In the genomic region with DNA sequence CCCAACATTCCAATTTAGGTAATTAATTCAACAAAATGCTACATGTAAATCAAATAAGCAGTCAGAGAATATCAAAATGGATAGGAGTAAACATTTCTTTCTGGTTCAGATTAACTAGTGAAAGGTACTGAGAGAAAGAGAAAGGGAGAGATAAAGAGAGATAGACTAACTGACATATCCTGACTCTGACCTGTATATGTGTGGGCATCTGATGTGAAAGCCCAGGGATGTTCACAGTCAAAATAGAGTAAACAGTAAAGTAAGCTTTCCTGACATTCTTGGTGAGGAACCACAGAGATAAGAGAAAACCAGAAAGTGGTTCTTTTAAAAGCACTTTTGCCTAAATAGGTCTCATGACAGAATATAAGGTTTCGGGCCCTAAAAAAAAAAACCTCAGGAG, we compare ENCODE assay signal across 2 cellular contexts.
TF ChIP-seq lines count a peak whose summit lies in the region.

No MANE protein-coding gene starts in this region.

TF ChIP-seq in A549, 52 proteins besides CTCF, POLR2A, EP300 and RAD21:
- TF ChIP-seq HOXA7 (CRISPR knock-in tag; IDR thresholded peaks at IDR 0.05): no peak
- no peak for TF ChIP-seq EHMT2 (IDR thresholded peaks at IDR 0.05; ENCODE audit: low read depth)
- TF ChIP-seq MAZ (IDR thresholded peaks at IDR 0.05; ENCODE audit: borderline replicate concordance, low read depth, low read length): no peak
- TF ChIP-seq ESRRA (IDR thresholded peaks at IDR 0.05; ENCODE audit: borderline replicate concordance, low read length): no peak
- no peak for TF ChIP-seq HOXB5 (CRISPR knock-in tag; IDR thresholded peaks at IDR 0.05)
- TF ChIP-seq HOXB13 (CRISPR knock-in tag; IDR thresholded peaks at IDR 0.05; ENCODE audit: low read depth): no peak
- TF ChIP-seq TFCP2L1 (CRISPR knock-in tag; IDR thresholded peaks at IDR 0.05): no peak
- TF ChIP-seq NFE2L2 (conservative IDR thresholded peaks at IDR 0.05; ENCODE audit: low read length): no peak
- TF ChIP-seq FOXS1 (CRISPR knock-in tag; IDR thresholded peaks at IDR 0.05): no peak
- no peak for TF ChIP-seq EHF (CRISPR knock-in tag; IDR thresholded peaks at IDR 0.05)
- TF ChIP-seq, protein P1, sequence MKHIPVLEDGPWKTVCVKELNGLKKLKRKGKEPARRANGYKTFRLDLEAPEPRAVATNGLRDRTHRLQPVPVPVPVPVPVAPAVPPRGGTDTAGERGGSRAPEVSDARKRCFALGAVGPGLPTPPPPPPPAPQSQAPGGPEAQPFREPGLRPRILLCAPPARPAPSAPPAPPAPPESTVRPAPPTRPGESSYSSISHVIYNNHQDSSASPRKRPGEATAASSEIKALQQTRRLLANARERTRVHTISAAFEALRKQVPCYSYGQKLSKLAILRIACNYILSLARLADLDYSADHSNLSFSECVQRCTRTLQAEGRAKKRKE (CRISPR knock-in tag; IDR thresholded peaks at IDR 0.05; ENCODE audit: low read depth): no peak
- no peak for TF ChIP-seq HDAC2 (IDR thresholded peaks at IDR 0.05)
- no peak for TF ChIP-seq CHD2 (IDR thresholded peaks at IDR 0.05; ENCODE audit: low read length, partially characterized antibody)
- TF ChIP-seq, protein P2, sequence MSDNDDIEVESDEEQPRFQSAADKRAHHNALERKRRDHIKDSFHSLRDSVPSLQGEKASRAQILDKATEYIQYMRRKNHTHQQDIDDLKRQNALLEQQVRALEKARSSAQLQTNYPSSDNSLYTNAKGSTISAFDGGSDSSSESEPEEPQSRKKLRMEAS (IDR thresholded peaks at IDR 0.05): no peak
- TF ChIP-seq RFX5 (IDR thresholded peaks at IDR 0.05): no peak
- TF ChIP-seq, protein P3, sequence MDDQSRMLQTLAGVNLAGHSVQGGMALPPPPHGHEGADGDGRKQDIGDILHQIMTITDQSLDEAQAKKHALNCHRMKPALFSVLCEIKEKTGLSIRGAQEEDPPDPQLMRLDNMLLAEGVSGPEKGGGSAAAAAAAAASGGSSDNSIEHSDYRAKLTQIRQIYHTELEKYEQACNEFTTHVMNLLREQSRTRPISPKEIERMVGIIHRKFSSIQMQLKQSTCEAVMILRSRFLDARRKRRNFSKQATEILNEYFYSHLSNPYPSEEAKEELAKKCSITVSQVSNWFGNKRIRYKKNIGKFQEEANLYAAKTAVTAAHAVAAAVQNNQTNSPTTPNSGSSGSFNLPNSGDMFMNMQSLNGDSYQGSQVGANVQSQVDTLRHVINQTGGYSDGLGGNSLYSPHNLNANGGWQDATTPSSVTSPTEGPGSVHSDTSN (IDR thresholded peaks at IDR 0.05): no peak

TF ChIP-seq in K562, 482 proteins besides CTCF, POLR2A, EP300 and RAD21:
- TF ChIP-seq, protein P4, sequence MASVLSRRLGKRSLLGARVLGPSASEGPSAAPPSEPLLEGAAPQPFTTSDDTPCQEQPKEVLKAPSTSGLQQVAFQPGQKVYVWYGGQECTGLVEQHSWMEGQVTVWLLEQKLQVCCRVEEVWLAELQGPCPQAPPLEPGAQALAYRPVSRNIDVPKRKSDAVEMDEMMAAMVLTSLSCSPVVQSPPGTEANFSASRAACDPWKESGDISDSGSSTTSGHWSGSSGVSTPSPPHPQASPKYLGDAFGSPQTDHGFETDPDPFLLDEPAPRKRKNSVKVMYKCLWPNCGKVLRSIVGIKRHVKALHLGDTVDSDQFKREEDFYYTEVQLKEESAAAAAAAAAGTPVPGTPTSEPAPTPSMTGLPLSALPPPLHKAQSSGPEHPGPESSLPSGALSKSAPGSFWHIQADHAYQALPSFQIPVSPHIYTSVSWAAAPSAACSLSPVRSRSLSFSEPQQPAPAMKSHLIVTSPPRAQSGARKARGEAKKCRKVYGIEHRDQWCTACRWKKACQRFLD (CRISPR knock-in tag; IDR thresholded peaks at IDR 0.05): 0 out of 2 replicates have a peak, but pooled peaks have one; percentile 37
- 0 out of 4 replicates have a peak, but pooled peaks of 1 of the 2 experiments have one; percentile 59 for TF ChIP-seq TEAD1 (CRISPR knock-in tag; IDR thresholded peaks at IDR 0.05)
- no peak for TF ChIP-seq GABPA (tag; conservative IDR thresholded peaks at IDR 0.05; ENCODE audit: low read depth)
- 0 out of 2 replicates have a peak, but pooled peaks have one; percentile 22 for TF ChIP-seq CTBP1 (IDR thresholded peaks at IDR 0.05; ENCODE audit: borderline replicate concordance)
- 0 out of 2 replicates have a peak, but pooled peaks have one; percentile 37 for TF ChIP-seq ZNF175 (CRISPR knock-in tag; IDR thresholded peaks at IDR 0.05; ENCODE audit: low read depth)
- no peak for TF ChIP-seq HLTF (IDR thresholded peaks at IDR 0.05)
TF ChIP-seq in K562: peak in this region for 4.
